24 cellular contexts compared by ENCODE assay signal in genomic region chr11:114031599-114032320, GRCh38. TPM values are rescaled to one million over a fixed set of nuclear protein-coding genes. Genes with fewer than 3 reads are reported as not detected.
"Had no signal": no experiment of that assay in that cellular context is flagged by ENCODE, and none has a peak within 500 bp of the region (broad histone marks: within the 10 kb centered on the region; RNA-seq: fewer than 3 reads in every experiment).

No MANE protein-coding gene starts in this region.

- H3K9me3 ChIP-seq: heart right ventricle, neutrophil, sigmoid colon, spleen, thyroid gland had no signal

- H3K4me3 ChIP-seq: heart right ventricle, lung, sigmoid colon, spleen, thyroid gland had no signal

- ATAC-seq: activated naive CD4-positive, alpha-beta T cell treated with anti-CD3 and anti-CD28 coated beads, Interleukin-2, amount 50 U/mL, for 72 hours; activated T-helper 17 cell treated with anti-CD3 and anti-CD28 coated beads, Interleukin-2, amount 50 U/mL, for 72 hours; heart right ventricle; natural killer cell treated with Interleukin-12 subunit alpha and Interleukin-12 subunit beta and Interleukin-15 and Interleukin-18, amount 100 ng/mL, for 72 hours; stimulated activated naive CD8-positive, alpha-beta T cell treated with anti-CD3 and anti-CD28 coated beads, Interleukin-15, Interleukin-2, amounts not matched to agents 100 U/mL and 50 U/mL, for 24 hours had no signal

- DNase-seq: activated CD4-positive, alpha-beta T cell treated with anti-CD3 and anti-CD28 coated beads for 1 hour; activated CD8-positive, alpha-beta memory T cell treated with anti-CD3 and anti-CD28 coated beads for 24 hours; activated CD8-positive, alpha-beta memory T cell treated with anti-CD3 and anti-CD28 coated beads, Interleukin-2, amount 50 U/mL, for 4 hours; activated T-cell treated with anti-CD3 and anti-CD28 coated beads, Interleukin-2, amount 50 U/mL, for 24 hours; aorta; effector CD4-positive, alpha-beta T cell; heart right ventricle; kidney; retina; sigmoid colon; spleen; stimulated activated CD4-positive, alpha-beta T cell treated with anti-CD3 and anti-CD28 coated beads, Interleukin-4, amount 100 ng/mL, for 24 hours; stimulated activated naive CD8-positive, alpha-beta T cell treated with anti-CD3 and anti-CD28 coated beads, Interleukin-15, Interleukin-2, amounts not matched to agents 100 U/mL and 50 U/mL, for 24 hours; thyroid gland had no signal

- H3K27ac ChIP-seq: heart right ventricle, neutrophil, sigmoid colon, spleen, thyroid gland had no signal

- H3K27me3 ChIP-seq: heart right ventricle, sigmoid colon, thyroid gland had no signal

- H3K36me3 ChIP-seq: heart right ventricle, neutrophil, sigmoid colon, spleen, thyroid gland had no signal

RNA-seq across cellular contexts. Expression of gene HTR3A, which starts 56.9 kb away (rescaled TPM):
- total RNA-seq: activated naive CD4-positive, alpha-beta T cell treated with anti-CD3 and anti-CD28 coated beads, Interleukin-2, amount 50 U/mL, for 72 hours; activated T-helper 17 cell treated with anti-CD3 and anti-CD28 coated beads, Interleukin-2, amount 50 U/mL, for 72 hours; aorta; cardiac septum; chondrocyte; fibroblast of villous mesenchyme; natural killer cell treated with Interleukin-12 subunit alpha and Interleukin-12 subunit beta and Interleukin-15 and Interleukin-18, amount 100 ng/mL, for 72 hours; subcutaneous adipose tissue; T-helper 2 cell treated with Interferon-gamma antibody and Interleukin-4, amounts not matched to agents 100 ng/mL and 5 ng/mL, for 36 hours; thyroid gland had no signal
